In the genomic region with DNA sequence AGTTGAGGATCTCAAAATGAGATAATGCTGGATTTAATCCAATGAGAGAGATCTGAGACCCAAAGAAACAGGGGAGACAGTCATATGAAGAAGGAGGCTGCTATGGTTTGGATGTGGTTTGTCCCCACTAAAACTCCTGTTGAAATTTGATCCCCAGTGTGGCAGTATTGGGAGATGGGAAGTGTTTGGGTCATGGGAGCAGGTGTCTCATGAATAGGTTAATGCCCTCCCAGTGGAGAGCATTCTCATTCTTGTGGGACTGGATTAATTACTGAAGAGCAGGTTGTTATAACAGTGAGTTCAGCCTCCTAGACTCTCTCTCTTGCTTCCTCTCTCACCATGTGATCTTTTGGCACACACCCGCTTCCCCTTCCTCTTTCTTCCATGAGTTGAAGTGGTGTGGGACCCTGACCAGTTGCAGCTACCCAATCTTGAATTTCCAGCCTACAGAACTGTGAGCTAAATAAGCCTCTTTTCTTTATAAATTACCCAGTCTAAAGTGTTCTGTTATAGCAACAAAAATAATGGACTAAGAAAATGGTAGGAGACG, we compare ENCODE assay signal across 15 cellular contexts.
DNase-seq lines count a peak whose midpoint lies in the region; ATAC-seq and TF ChIP-seq lines count a peak whose summit lies in the region.
"Had no signal": no experiment of that assay in that cellular context is flagged by ENCODE, and none has a peak within 500 bp of the region (broad histone marks: within the 10 kb centered on the region; RNA-seq: fewer than 3 reads in every experiment).

No MANE protein-coding gene starts in this region.

- H3K4me3 ChIP-seq in HL-60 (replicated peaks; ENCODE audit: insufficient read depth, low read length): no peak overlapping the region
- no peak overlapping the region for H3K4me3 ChIP-seq in adrenal gland
- H3K4me3 ChIP-seq: coronary artery, psoas muscle had no signal

- H3K36me3 Mint-ChIP-seq in activated CD4-positive, alpha-beta memory T cell treated with anti-CD3 and anti-CD28 coated beads for 36 hours: no peaks in the 10 kb centered on the region
- H3K36me3 Mint-ChIP-seq: mesothelial cell of epicardium had no signal

- WGBS in adrenal gland, 4 donors: 75 to 84% (median 78%) methylated on average over 2 of the region's 2 CpGs

- no peak for TF ChIP-seq POLR2A in adrenal gland (IDR thresholded peaks at IDR 0.05)

- TF ChIP-seq CTCF in HL-60 (IDR thresholded peaks at IDR 0.05; ENCODE audit: insufficient read depth, low read length) (no peak), adrenal gland (IDR thresholded peaks at IDR 0.05) (no peak)

- H3K4me1 Mint-ChIP-seq in activated CD4-positive, alpha-beta memory T cell treated with anti-CD3 and anti-CD28 coated beads for 36 hours (ENCODE audit: low read depth): no peaks in the 10 kb centered on the region
- H3K4me1 Mint-ChIP-seq: mesothelial cell of epicardium had no signal

- H3K9me3 ChIP-seq in adrenal gland (replicated peaks in 1 of 3): no peaks in the 10 kb centered on the region
- H3K9me3 ChIP-seq: psoas muscle had no signal

- H3K27ac Mint-ChIP-seq in activated CD4-positive, alpha-beta memory T cell treated with anti-CD3 and anti-CD28 coated beads for 36 hours: no peak overlapping the region
- H3K27ac Mint-ChIP-seq: B cell, mesothelial cell of epicardium had no signal

- POLR2A ChIA-PET in activated CD4-positive, alpha-beta memory T cell treated with anti-CD3 and anti-CD28 coated beads for 36 hours (lab: Charles Lee): no interaction called here

- peaks cover 5% of the 10 kb centered on the region for H3K27me3 Mint-ChIP-seq in activated CD4-positive, alpha-beta memory T cell treated with anti-CD3 and anti-CD28 coated beads for 36 hours

- peaks cover 0 to 5% of the 10 kb centered on the region in 2 donors for H3K4me1 ChIP-seq in adrenal gland (replicated peaks in 1 of 2)
- H3K4me1 ChIP-seq: psoas muscle had no signal

- H3K27ac ChIP-seq in HL-60 (replicated peaks): peak overlapping the region; percentile 65
- no peak overlapping the region for H3K27ac ChIP-seq in adrenal gland
- H3K27ac ChIP-seq: coronary artery, psoas muscle had no signal

- no peaks in the 10 kb centered on the region for H3K36me3 ChIP-seq in adrenal gland (replicated peaks in 1 of 2)

- H3K4me3 Mint-ChIP-seq in activated CD4-positive, alpha-beta memory T cell treated with anti-CD3 and anti-CD28 coated beads for 36 hours: no peak overlapping the region
- H3K4me3 Mint-ChIP-seq: B cell, mesothelial cell of epicardium had no signal

- no peak for ATAC-seq in GM21737 (IDR thresholded peaks at IDR 0.05; ENCODE audit: unreplicated experiment)
- ATAC-seq in HG03565 (IDR thresholded peaks at IDR 0.05; ENCODE audit: unreplicated experiment): no peak
- ATAC-seq: psoas muscle, Right ventricle myocardium inferior had no signal

- H3K27me3 ChIP-seq in HL-60 (ENCODE audit: insufficient read depth, poor library complexity, severe bottlenecking): no peaks in the 10 kb centered on the region
- H3K27me3 ChIP-seq in adrenal gland: no peaks in the 10 kb centered on the region

- no peaks in the 10 kb centered on the region for H3K9me3 Mint-ChIP-seq in activated CD4-positive, alpha-beta memory T cell treated with anti-CD3 and anti-CD28 coated beads for 36 hours

- CTCF ChIA-PET in activated CD4-positive, alpha-beta memory T cell treated with anti-CD3 and anti-CD28 coated beads for 36 hours (lab: Charles Lee): interaction anchor here (1.1 kb wide), 1 partner anchor 64 kb away, joined by 3 read pairs; no protein-coding TSS in a partner anchor

- DNase-seq in AML-193 (lab: John Stamatoyannopoulos, UW) (peak; percentile 37 to 49), HL-60 (ENCODE audit: low read depth in 1 of 2, low spot score in 1 of 2) (peak; percentile 28 to 83), NCI-H510A treated with DMSO at 0.1 percent for 48 hours (lab: John Stamatoyannopoulos, UW) (peak; percentile 74), adrenal gland (peak in 4 of 7 donors; percentile 23 to 41 (median 31)), SHP77 treated with DMSO at 0.1 percent for 48 hours (lab: John Stamatoyannopoulos, UW) (no peak)
- DNase-seq in activated CD4-positive, alpha-beta memory T cell treated with anti-CD3 and anti-CD28 coated beads for 36 hours: no peak
- DNase-seq: activated T-cell treated with anti-CD3 and anti-CD28 coated beads for 4 hours; psoas muscle; stimulated activated CD4-positive, alpha-beta T cell treated with anti-CD3 and anti-CD28 coated beads, Interleukin-2, amount 100 ng/mL, for 24 hours had no signal

- intact Hi-C loops in adrenal gland (cut with DNase I): no loop called here
- intact Hi-C loops in activated CD4-positive, alpha-beta memory T cell treated with anti-CD3 and anti-CD28 coated beads for 36 hours (cut with micrococcal nuclease): no loop called here

Comparison
In these comparisons a context has a peak if more than half of its experiments do, and no peak if none do; other contexts are left out.
1. DNase-seq: peak in AML-193 (2 of 2), HL-60 (2 of 2), NCI-H510A treated with DMSO at 0.1 percent for 48 hours (single experiment) and adrenal gland (4 of 7); none in activated CD4-positive, alpha-beta memory T cell treated with anti-CD3 and anti-CD28 coated beads for 36 hours (single experiment) and SHP77 treated with DMSO at 0.1 percent for 48 hours (single experiment).